ENCODE assay signal across 9 cellular contexts in the genomic region with DNA sequence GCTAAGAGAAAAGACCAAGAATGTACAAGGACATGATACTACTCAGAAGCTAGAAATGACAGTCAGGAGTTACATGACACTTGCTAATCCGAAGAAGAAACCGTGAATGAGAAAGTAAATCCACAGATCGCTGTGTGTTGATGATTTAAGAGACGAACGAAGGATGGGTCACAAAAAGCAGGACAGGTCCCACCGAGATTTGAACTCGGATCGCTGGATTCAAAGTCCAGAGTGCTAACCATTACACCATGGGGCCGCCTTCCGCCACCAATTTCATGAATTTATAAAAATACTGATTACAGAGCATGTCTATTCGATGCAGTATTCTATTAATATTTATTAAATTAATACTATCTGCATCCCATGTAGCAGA. TPM values are rescaled to one million over a fixed set of nuclear protein-coding genes. Genes with fewer than 3 reads are reported as not detected.
DNase-seq lines count a peak whose midpoint lies in the region; ATAC-seq and FAIRE-seq lines count a peak whose summit lies in the region.
"Had no signal": no experiment of that assay in that cellular context is flagged by ENCODE, and none has a peak within 500 bp of the region (broad histone marks: within the 10 kb centered on the region; RNA-seq: fewer than 3 reads in every experiment).

No MANE protein-coding gene starts in this region.

- no peak overlapping the region for H3K9ac ChIP-seq in iPS-15b (ENCODE audit: low read depth, low read length)
- H3K9ac ChIP-seq: parathyroid adenoma had no signal

- peak; percentile 13 for ATAC-seq in stimulated activated naive CD8-positive, alpha-beta T cell treated with anti-CD3 and anti-CD28 coated beads, Interleukin-15, Interleukin-2, amounts not matched to agents 100 U/mL and 50 U/mL, for 24 hours
- ATAC-seq in HG02623 (IDR thresholded peaks at IDR 0.05; ENCODE audit: unreplicated experiment): no peak
- no peak for ATAC-seq in GM19467 (IDR thresholded peaks at IDR 0.05; ENCODE audit: unreplicated experiment)
- no peak for ATAC-seq in GM19455 (IDR thresholded peaks at IDR 0.05; ENCODE audit: unreplicated experiment)

- H3K27me3 Mint-ChIP-seq in activated T-helper 2 cell treated with anti-CD3 and anti-CD28 coated beads, Interferon-gamma antibody, Interleukin-2, Interleukin-4, amounts not matched to agents 10 μg/mL and 5 μg/mL and 100 μg/mL, durations not matched to agents 14 hours and 24 hours and 36 hours (ENCODE audit: low read depth): no peaks in the 10 kb centered on the region

- H3K27me3 ChIP-seq in iPS-15b (ENCODE audit: control insufficient read depth, insufficient read depth, low read length): peaks cover 6% of the 10 kb centered on the region

- H3K4me1 Mint-ChIP-seq in activated T-helper 2 cell treated with anti-CD3 and anti-CD28 coated beads, Interferon-gamma antibody, Interleukin-2, Interleukin-4, amounts not matched to agents 10 μg/mL and 5 μg/mL and 100 μg/mL, durations not matched to agents 14 hours and 24 hours and 36 hours (ENCODE audit: low read depth): peaks cover 58% of the 10 kb centered on the region

- H3K36me3 Mint-ChIP-seq in activated T-helper 2 cell treated with anti-CD3 and anti-CD28 coated beads, Interferon-gamma antibody, Interleukin-2, Interleukin-4, amounts not matched to agents 10 μg/mL and 5 μg/mL and 100 μg/mL, durations not matched to agents 14 hours and 24 hours and 36 hours (ENCODE audit: low read depth): no peaks in the 10 kb centered on the region

- DNase-seq in GM18507 (ENCODE audit: extremely low spot score, insufficient read length, low read depth): no peak
- peak; percentile 30 for DNase-seq in NCI-H1694 treated with DMSO at 0.1 percent for 48 hours (lab: John Stamatoyannopoulos, UW)
- DNase-seq in activated T-helper 2 cell treated with anti-CD3 and anti-CD28 coated beads, Interferon-gamma antibody, Interleukin-2, Interleukin-4, amounts not matched to agents 10 μg/mL and 5 μg/mL and 100 μg/mL, durations not matched to agents 14 hours and 24 hours and 36 hours (ENCODE audit: low spot score): no peak
- DNase-seq in stimulated activated naive CD8-positive, alpha-beta T cell treated with anti-CD3 and anti-CD28 coated beads, Interleukin-15, Interleukin-2, amounts not matched to agents 100 U/mL and 50 U/mL, for 24 hours: peak; percentile 68

- H3K4me3 Mint-ChIP-seq in activated T-helper 2 cell treated with anti-CD3 and anti-CD28 coated beads, Interferon-gamma antibody, Interleukin-2, Interleukin-4, amounts not matched to agents 10 μg/mL and 5 μg/mL and 100 μg/mL, durations not matched to agents 14 hours and 24 hours and 36 hours (ENCODE audit: low read depth): no peak overlapping the region

- peak; percentile 18 for FAIRE-seq in GM18507 (lab: Jason Lieb, UNC)

- no peaks in the 10 kb centered on the region for H3K9me3 ChIP-seq in iPS-15b (ENCODE audit: control insufficient read depth, insufficient read depth, low read length)

- no peaks in the 10 kb centered on the region for H3K4me1 ChIP-seq in iPS-15b (ENCODE audit: control insufficient read depth, insufficient read depth, low read length)
- H3K4me1 ChIP-seq: parathyroid adenoma had no signal

- H3K9me3 Mint-ChIP-seq in activated T-helper 2 cell treated with anti-CD3 and anti-CD28 coated beads, Interferon-gamma antibody, Interleukin-2, Interleukin-4, amounts not matched to agents 10 μg/mL and 5 μg/mL and 100 μg/mL, durations not matched to agents 14 hours and 24 hours and 36 hours: no peaks in the 10 kb centered on the region

- intact Hi-C loops in activated T-helper 2 cell treated with anti-CD3 and anti-CD28 coated beads, Interferon-gamma antibody, Interleukin-2, Interleukin-4, amounts not matched to agents 10 μg/mL and 5 μg/mL and 100 μg/mL, durations not matched to agents 14 hours and 24 hours and 36 hours (cut with micrococcal nuclease): loop anchor here (1.0 to 5.0 kb wide), 3 partner anchors 26 to 89 kb away; a partner anchor contains a TSS

- H3K4me3 ChIP-seq in iPS-15b (ENCODE audit: low read depth, low read length): peak overlapping the region; percentile 75

- peak overlapping the region; percentile 54 for H3K27ac Mint-ChIP-seq in activated T-helper 2 cell treated with anti-CD3 and anti-CD28 coated beads, Interferon-gamma antibody, Interleukin-2, Interleukin-4, amounts not matched to agents 10 μg/mL and 5 μg/mL and 100 μg/mL, durations not matched to agents 14 hours and 24 hours and 36 hours

- no peaks in the 10 kb centered on the region for H3K36me3 ChIP-seq in iPS-15b (ENCODE audit: control insufficient read depth, insufficient read depth, low read length)

RNA-seq across cellular contexts. Expression of gene BTN3A2, which starts 54.0 kb away (rescaled TPM):
- total RNA-seq in activated T-helper 2 cell treated with anti-CD3 and anti-CD28 coated beads, Interferon-gamma antibody, Interleukin-2, Interleukin-4, amounts not matched to agents 10 μg/mL and 5 μg/mL and 100 μg/mL, durations not matched to agents 14 hours and 24 hours and 36 hours: 61.2 and 63.2 TPM in 2 replicates

Comparison
In these comparisons a context has a peak if more than half of its experiments do, and no peak if none do; other contexts are left out.
1. DNase-seq: peak in NCI-H1694 treated with DMSO at 0.1 percent for 48 hours (single experiment) and stimulated activated naive CD8-positive, alpha-beta T cell treated with anti-CD3 and anti-CD28 coated beads, Interleukin-15, Interleukin-2, amounts not matched to agents 100 U/mL and 50 U/mL, for 24 hours (single experiment); none in GM18507 (single experiment) and activated T-helper 2 cell treated with anti-CD3 and anti-CD28 coated beads, Interferon-gamma antibody, Interleukin-2, Interleukin-4, amounts not matched to agents 10 μg/mL and 5 μg/mL and 100 μg/mL, durations not matched to agents 14 hours and 24 hours and 36 hours (single experiment).